In genomic region chr12:54549774-54550451, GRCh38 we compare ENCODE assay signal across 8 cellular contexts. TPM values are rescaled to one million over a fixed set of nuclear protein-coding genes. Genes with fewer than 3 reads are reported as not detected.
DNase-seq lines count a peak whose midpoint lies in the region; ATAC-seq, FAIRE-seq and TF ChIP-seq lines count a peak whose summit lies in the region.

No MANE protein-coding gene starts in this region.

- no peak overlapping the region for H3K27ac Mint-ChIP-seq in nephron progenitor cell

- H3K4me2 ChIP-seq in H1 (ENCODE audit: insufficient read depth in 1 of 2, low read depth in 2 of 2, low read length in 2 of 2), result peak overlapping the region; percentile 76 to 99

- no peak overlapping the region for H3K4ac ChIP-seq in H1 (replicated peaks; ENCODE audit: insufficient read length, low read depth, low read length)

- CTCF ChIA-PET in H1 (lab: Charles Lee; ENCODE audit: partially characterized antibody), result interaction anchor here (0.6 to 6.9 kb wide), 15 partner anchors 9 to 153 kb away, joined by 3 to 59 read pairs (median 6); no protein-coding TSS in a partner anchor

- H3K27me3 ChIP-seq in H1 (replicated peaks in 1 of 4; ENCODE audit: control insufficient read depth in 3 of 4, extremely low read depth in 1 of 4, insufficient read depth in 3 of 4, low read length in 3 of 4), result peaks cover 17 to 75% (median 57%) of the 10 kb centered on the region in 4 experiments

- H3K18ac ChIP-seq in H1 (ENCODE audit: extremely low read depth, low read length), result no peak overlapping the region

- H2AK5ac ChIP-seq in H1 (ENCODE audit: low read depth, low read length), result peak overlapping the region; percentile 32; the same call in 1 of the 2 replicates

- H3K14ac ChIP-seq in H1 (ENCODE audit: insufficient read length), result no peak overlapping the region

- TF ChIP-seq POLR2A in H1 (IDR thresholded peaks at IDR 0.05; ENCODE audit: control extremely low read depth in 1 of 2, low read depth in 2 of 2, low read length in 2 of 2), result no peak

- FAIRE-seq in H1 (lab: Jason Lieb, UNC) (no peak), urothelium cell line (lab: Jason Lieb, UNC) (peak; percentile 76)

- H2BK15ac ChIP-seq in H1 (ENCODE audit: low read length), result peak overlapping the region; percentile 54

- no peak overlapping the region for H2BK5ac ChIP-seq in H1 (ENCODE audit: low read depth, low read length)

- H2AFZ ChIP-seq in H1 (ENCODE audit: low read length), result peak overlapping the region; percentile 24; the same call in 1 of the 2 replicates

- no peak overlapping the region for H4K8ac ChIP-seq in H1 (ENCODE audit: extremely low read depth, insufficient read depth, low read length)

- peaks cover 0 to 2% of the 10 kb centered on the region in 2 experiments for H4K20me1 ChIP-seq in H1 (replicated peaks in 1 of 2; ENCODE audit: control insufficient read depth in 1 of 2, insufficient read depth in 2 of 2, low read length in 2 of 2)

- peaks cover 2 to 15% (median 10%) of the 10 kb centered on the region in 4 experiments for H3K4me1 ChIP-seq in H1 (replicated peaks in 1 of 4; ENCODE audit: control insufficient read depth in 3 of 4, insufficient read depth in 4 of 4, low read length in 3 of 4)

- no peaks in the 10 kb centered on the region for H3K9me3 ChIP-seq in H1 (ENCODE audit: insufficient read depth in 2 of 2, low read depth in 1 of 2, low read length in 1 of 2)

- no peaks in the 10 kb centered on the region for H3K36me3 Mint-ChIP-seq in nephron progenitor cell (ENCODE audit: low read depth)

- peaks cover 6% of the 10 kb centered on the region for H3K27me3 Mint-ChIP-seq in nephron progenitor cell (ENCODE audit: low read depth, poor library complexity)

- TF ChIP-seq RAD21 in H1 (IDR thresholded peaks at IDR 0.05 in 1 of 2, conservative IDR thresholded peaks at IDR 0.05 in 1 of 2; ENCODE audit: low read depth in 2 of 2, low read length in 2 of 2), result no peak

- no peaks in the 10 kb centered on the region for H3K9me3 Mint-ChIP-seq in nephron progenitor cell

- no peak for ATAC-seq in HG03025 (IDR thresholded peaks at IDR 0.05; ENCODE audit: low FRiP score, unreplicated experiment)

- H3K9ac ChIP-seq in H1 (replicated peaks in 1 of 4; ENCODE audit: extremely low read depth in 1 of 4, low read depth in 3 of 4, low read length in 3 of 4), result peak overlapping the region in 1 of 4 experiments; percentile 34; a peak in 2 of 7 replicates

- H3K4me1 Mint-ChIP-seq in nephron progenitor cell, result peaks cover 32% of the 10 kb centered on the region

- H3K79me2 ChIP-seq in H1 (ENCODE audit: control insufficient read depth in 1 of 2, insufficient read depth in 2 of 2, low read length in 2 of 2), result no peaks in the 10 kb centered on the region

- peak overlapping the region; percentile 42; the same call in 1 of the 2 replicates for H2BK12ac ChIP-seq in H1 (ENCODE audit: low read depth, low read length)

- peak overlapping the region; percentile 62 for H3K27ac ChIP-seq in VCaP
- no peak overlapping the region for H3K27ac ChIP-seq in H1 (ENCODE audit: low read depth, low read length)

- no peak overlapping the region for H2BK120ac ChIP-seq in H1 (replicated peaks; ENCODE audit: low read depth, low read length)

- H4K91ac ChIP-seq in H1 (replicated peaks; ENCODE audit: insufficient read length, low read length), result no peak overlapping the region

- POLR2A ChIA-PET in H1 (lab: Charles Lee; ENCODE audit: partially characterized antibody), result interaction anchor here (1.1 to 2.7 kb wide), 4 partner anchors 10 to 22 kb away, joined by 3 to 8 read pairs (median 4); no protein-coding TSS in a partner anchor

- H3K36me3 ChIP-seq in H1 (ENCODE audit: control insufficient read depth in 2 of 4, insufficient read depth in 4 of 4, low read length in 3 of 4), result no peaks in the 10 kb centered on the region

- DNase-seq in NCI-H345 (lab: John Stamatoyannopoulos, UW) (peak; percentile 17), NCI-H345 treated with DMSO at 0.1 percent for 48 hours (lab: John Stamatoyannopoulos, UW; ENCODE audit: unreplicated experiment) (no peak), H1 (ENCODE audit: low read depth in 1 of 2, low spot score in 2 of 2) (no peak), nephron progenitor cell (no peak), urothelium cell line (ENCODE audit: low spot score) (peak; percentile 65)
- no peak for DNase-seq in effector CD8-positive, alpha-beta T cell (lab: John Stamatoyannopoulos, UW)

- WGBS in H1 (ENCODE audit: extremely low coverage in 1 of 2, insufficient coverage in 1 of 2, insufficient read length in 1 of 2, insufficient replicate concordance in 2 of 2, low coverage in 1 of 2, low lambda C conversion rate in 2 of 2, missing lambda C conversion rate in 1 of 2), 2 experiments, result 7% methylated on average over 21 of the region's 22 CpGs; no CpG with 5 or more reads in 1 of the 2 experiments

- H3K4me3 ChIP-seq in H1 (ENCODE audit: extremely low read depth in 1 of 4, insufficient read depth in 2 of 4, low read depth in 3 of 4, low read length in 4 of 4), result peak overlapping the region; percentile 29 to 77 (median 64)

- no peaks in the 10 kb centered on the region for H3K79me1 ChIP-seq in H1 (ENCODE audit: low read depth, low read length)

- no peak overlapping the region for H2BK20ac ChIP-seq in H1 (ENCODE audit: low read length)

- peak overlapping the region; percentile 86 for H3K4me3 Mint-ChIP-seq in nephron progenitor cell

- H4K5ac ChIP-seq in H1 (ENCODE audit: insufficient read length, low read depth, low read length), result no peak overlapping the region

- peaks cover 10% of the 10 kb centered on the region; the same call in 1 of the 2 replicates for H3K23me2 ChIP-seq in H1 (ENCODE audit: low read depth, low read length)

- H3K56ac ChIP-seq in H1 (replicated peaks; ENCODE audit: insufficient read length, low read depth, low read length), result no peak overlapping the region

- no peak for TF ChIP-seq CTCF in VCaP (conservative IDR thresholded peaks at IDR 0.05)
- no peak for TF ChIP-seq CTCF in H1 (IDR thresholded peaks at IDR 0.05; ENCODE audit: control extremely low read depth in 1 of 3, insufficient read depth in 1 of 3, low read depth in 1 of 3, low read length in 3 of 3)
- no peak for TF ChIP-seq CTCF in nephron progenitor cell (IDR thresholded peaks at IDR 0.05)

- no peak for TF ChIP-seq EP300 in H1 (IDR thresholded peaks at IDR 0.05; ENCODE audit: borderline replicate concordance in 1 of 2, low read depth in 2 of 2, low read length in 2 of 2)

- no peak overlapping the region for H3K23ac ChIP-seq in H1 (ENCODE audit: insufficient read length)

TF ChIP-seq in H1, 55 proteins besides CTCF, POLR2A, EP300 and RAD21:
- TF ChIP-seq MAX (IDR thresholded peaks at IDR 0.05), result peak; percentile 60; the same call in 1 of the 2 replicates
- TF ChIP-seq SUZ12 (IDR thresholded peaks at IDR 0.05; ENCODE audit: low read length), result peak; percentile 69; the same call in 1 of the 2 replicates
- TF ChIP-seq TEAD4 (IDR thresholded peaks at IDR 0.05; ENCODE audit: low read depth, low read length), result no peak
- TF ChIP-seq BCL11A (IDR thresholded peaks at IDR 0.05; ENCODE audit: low read depth in 2 of 2, low read length in 2 of 2), result no peak
- TF ChIP-seq EZH2 (IDR thresholded peaks at IDR 0.05; ENCODE audit: low read depth, low read length, severe bottlenecking), result peak; percentile 76
TF ChIP-seq in H1: peak in this region for 3.

RNA-seq across cellular contexts. Expression of gene PDE1B, which starts 0.5 kb away (rescaled TPM):
- 0.78 and 0.90 TPM in 2 replicates for total RNA-seq in H1 (2021; fragmentation: NEBNext Ultra II Directional; extraction: Animal tissue kit (Norgen Biotek cat#: 25700))
- polyA plus RNA-seq in H1 (2011; rRNA removed), result 1.8 and 2.3 TPM in 2 replicates
- 2.1 TPM for polyA plus RNA-seq in H1 (2011; cell fraction: cytosol; rRNA removed)
- polyA plus RNA-seq in H1 (2011; cell fraction: nucleus; rRNA removed), result 3.6 TPM
- 1.3 to 1.9 TPM (median 1.6 TPM) in 4 replicates for polyA plus RNA-seq in H1 (2012, experiment 1 of 2)
- polyA plus RNA-seq in H1 (2012, experiment 2 of 2), result 2.0 TPM
- 0.43 TPM for polyA plus RNA-seq in H1 (2013, experiment 1 of 2)
- 0.44 TPM for polyA plus RNA-seq in H1 (2013, experiment 2 of 2)
- polyA minus RNA-seq in H1 (2011; rRNA and poly(A)+ RNA removed), result 3.6 and 6.5 TPM in 2 replicates
- polyA minus RNA-seq in H1 (2011; cell fraction: cytosol; rRNA and poly(A)+ RNA removed), result 0.51 TPM
- 1.4 TPM for polyA minus RNA-seq in H1 (2011; cell fraction: nucleus; rRNA and poly(A)+ RNA removed)

RNA-seq across cellular contexts. Expression of gene PPP1R1A, which starts 38.5 kb away (rescaled TPM):
- 8.1 and 13.1 TPM in 2 replicates for total RNA-seq in H1 (2021; fragmentation: NEBNext Ultra II Directional; extraction: Animal tissue kit (Norgen Biotek cat#: 25700))
- polyA plus RNA-seq in H1 (2011; rRNA removed), result 5.8 and 6.1 TPM in 2 replicates
- 8.0 TPM for polyA plus RNA-seq in H1 (2011; cell fraction: cytosol; rRNA removed)
- polyA plus RNA-seq in H1 (2011; cell fraction: nucleus; rRNA removed), result 5.1 TPM
- 8.9 to 10.7 TPM (median 10.3 TPM) in 4 replicates for polyA plus RNA-seq in H1 (2012, experiment 1 of 2)
- 7.3 TPM for polyA plus RNA-seq in H1 (2012, experiment 2 of 2)
- 15.4 TPM for polyA plus RNA-seq in H1 (2013, experiment 1 of 2)
- polyA plus RNA-seq in H1 (2013, experiment 2 of 2), result 16.5 TPM
- 2.0 and 4.3 TPM in 2 replicates for polyA minus RNA-seq in H1 (2011; rRNA and poly(A)+ RNA removed)
- polyA minus RNA-seq in H1 (2011; cell fraction: cytosol; rRNA and poly(A)+ RNA removed), result 6.1 TPM
- polyA minus RNA-seq in H1 (2011; cell fraction: nucleus; rRNA and poly(A)+ RNA removed), result 4.7 TPM

RNA-seq across cellular contexts. Expression of gene NCKAP1L, which starts 52.4 kb away (rescaled TPM):
- not detected in 2 replicates for total RNA-seq in H1 (2021; fragmentation: NEBNext Ultra II Directional; extraction: Animal tissue kit (Norgen Biotek cat#: 25700))
- polyA plus RNA-seq in H1 (2011; rRNA removed), result 0.02 TPM in 1 of 2 replicates, not detected in the other
- polyA plus RNA-seq in H1 (2011; cell fraction: cytosol; rRNA removed), result 0.13 TPM
- polyA plus RNA-seq in H1 (2011; cell fraction: nucleus; rRNA removed), result not detected
- polyA plus RNA-seq in H1 (2012, experiment 1 of 2), result 0.03 to 0.09 TPM in 2 of 4 replicates, not detected in the others
- polyA plus RNA-seq in H1 (2012, experiment 2 of 2), result not detected
- 0.04 TPM for polyA plus RNA-seq in H1 (2013, experiment 1 of 2)
- polyA plus RNA-seq in H1 (2013, experiment 2 of 2), result 0.02 TPM
- 0.06 and 0.37 TPM in 2 replicates for polyA minus RNA-seq in H1 (2011; rRNA and poly(A)+ RNA removed)
- not detected for polyA minus RNA-seq in H1 (2011; cell fraction: cytosol; rRNA and poly(A)+ RNA removed)
- 0.90 TPM for polyA minus RNA-seq in H1 (2011; cell fraction: nucleus; rRNA and poly(A)+ RNA removed)

Comparison
In these comparisons a context has a peak if more than half of its experiments do, and no peak if none do; other contexts are left out.
1. DNase-seq: peak in NCI-H345 (single experiment) and urothelium cell line (single experiment); none in NCI-H345 treated with DMSO at 0.1 percent for 48 hours (single experiment), H1 (0 of 2), nephron progenitor cell (single experiment) and effector CD8-positive, alpha-beta T cell (single experiment).